Comparison of ENCODE assay signal across 9 cellular contexts in the genomic region with DNA sequence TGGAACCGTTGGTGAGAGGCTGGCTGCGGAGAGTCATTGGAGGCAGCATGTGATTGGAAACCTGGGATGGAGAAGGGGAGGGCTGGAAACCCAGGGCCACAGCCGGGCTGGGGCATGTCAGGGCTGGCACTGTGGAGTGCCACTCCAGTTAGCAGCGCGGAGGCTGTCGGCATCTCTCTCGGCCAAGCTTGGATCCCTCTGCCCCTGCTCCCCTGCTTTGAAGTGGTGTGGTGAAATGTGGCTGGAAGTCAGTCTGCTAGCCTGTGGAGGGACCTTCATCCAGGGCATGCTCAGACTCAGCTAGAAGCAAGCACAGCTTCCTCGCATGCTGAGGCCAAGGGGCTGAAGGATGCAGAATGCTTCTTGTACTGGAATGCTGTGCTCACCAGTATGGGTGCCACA. TPM values are rescaled to one million over a fixed set of nuclear protein-coding genes. Genes with fewer than 3 reads are reported as not detected.
DNase-seq lines count a peak whose midpoint lies in the region; ATAC-seq and TF ChIP-seq lines count a peak whose summit lies in the region.
"Had no signal": no experiment of that assay in that cellular context is flagged by ENCODE, and none has a peak within 500 bp of the region (broad histone marks: within the 10 kb centered on the region; RNA-seq: fewer than 3 reads in every experiment).

No MANE protein-coding gene starts in this region.

- intact Hi-C loops in esophagus squamous epithelium (cut with DNase I) (no loop called here), psoas muscle (cut with DNase I) (no loop called here)

- H3K4me1 ChIP-seq in esophagus squamous epithelium (peaks cover 9 to 94% (median 66%) of the 10 kb centered on the region in 3 donors), psoas muscle (peaks cover 49% of the 10 kb centered on the region)

- TF ChIP-seq POLR2A in esophagus squamous epithelium (IDR thresholded peaks at IDR 0.05), result no peak

- H3K27me3 ChIP-seq in esophagus squamous epithelium (no peaks in the 10 kb centered on the region), psoas muscle (ENCODE audit: insufficient read depth in 3 of 3, low read length in 2 of 3) (no peaks in the 10 kb centered on the region)

- H3K9me3 ChIP-seq in esophagus squamous epithelium, result no peaks in the 10 kb centered on the region
- no peaks in the 10 kb centered on the region for H3K9me3 ChIP-seq in psoas muscle

- H3K36me3 ChIP-seq in esophagus squamous epithelium, result no peaks in the 10 kb centered on the region
- no peaks in the 10 kb centered on the region for H3K36me3 ChIP-seq in psoas muscle (ENCODE audit: insufficient read depth in 1 of 2, low read depth in 1 of 2)

- peak; percentile 73 to 93 (median 88) for ATAC-seq in psoas muscle
- no peak for ATAC-seq in GM19395 (IDR thresholded peaks at IDR 0.05; ENCODE audit: unreplicated experiment)
- no peak for ATAC-seq in GM21576 (IDR thresholded peaks at IDR 0.05; ENCODE audit: unreplicated experiment)
- no peak for ATAC-seq in HG03442 (IDR thresholded peaks at IDR 0.05; ENCODE audit: unreplicated experiment)

- WGBS in esophagus squamous epithelium, 2 donors, result 30 to 46% methylated on average over 6 to 7 of the region's 8 CpGs
- 18 to 39% (median 23%) methylated on average over 8 of the region's 8 CpGs for WGBS in psoas muscle, 3 donors

- H3K4me3 ChIP-seq in esophagus squamous epithelium (peak overlapping the region in 3 of 4 donors; percentile 0 to 42 (median 15)), psoas muscle (peak overlapping the region; percentile 0)

- DNase-seq in DMS153 (lab: John Stamatoyannopoulos, UW) (peak; percentile 33), NCI-H446 (lab: John Stamatoyannopoulos, UW) (peak; percentile 86 to 95), esophagus squamous epithelium (lab: John Stamatoyannopoulos, UW) (no peak), psoas muscle (peak; percentile 59 to 62), foreskin melanocyte (no peak)
- DNase-seq: activated B cell treated with CpG ODN at 0.5 μM for 24 hours had no signal

- TF ChIP-seq CTCF in esophagus squamous epithelium (IDR thresholded peaks at IDR 0.05) (peak in 1 of 6 experiments; percentile 5), psoas muscle (IDR thresholded peaks at IDR 0.05) (no peak)

- H3K27ac ChIP-seq in esophagus squamous epithelium (peak overlapping the region; percentile 83 to 95 (median 92)), psoas muscle (peak overlapping the region; percentile 74)

RNA-seq across cellular contexts. Expression of a gene that starts 13.5 kb away (rescaled TPM):
- total RNA-seq in esophagus squamous epithelium (10 to 100 TPM; 10.9 to 18.1 (median 14.2) TPM), psoas muscle (1 to 10 TPM; 5.9 to 9.4 (median 9.4) TPM)
- 10 to 100 TPM in 1 of 3 donors, 1 to 10 TPM in 2; 3.5 to 10.3 (median 7.0) TPM for polyA plus RNA-seq in psoas muscle

Comparison
In these comparisons a context has a peak if more than half of its experiments do, and no peak if none do; other contexts are left out.
1. DNase-seq: peak in DMS153 (single experiment), NCI-H446 (2 of 2) and psoas muscle (2 of 2); none in esophagus squamous epithelium (single experiment) and foreskin melanocyte (single experiment).
2. ATAC-seq: peak in psoas muscle (4 of 4); none in GM19395 (single experiment), GM21576 (single experiment) and HG03442 (single experiment).